In genomic region chr13:105343134-105343806, GRCh38 we compare ENCODE assay signal across 23 cellular contexts.
A peak's percentile ranks its signal among the peaks of the same experiment; 100 is the strongest.
DNase-seq lines count a peak whose midpoint lies in the region; ATAC-seq and TF ChIP-seq lines count a peak whose summit lies in the region.
"Had no signal": no experiment of that assay in that cellular context is flagged by ENCODE, and none has a peak within 500 bp of the region (broad histone marks: within the 10 kb centered on the region; RNA-seq: fewer than 3 reads in every experiment).

No MANE protein-coding gene starts in this region.

- no peak overlapping the region for H3K23ac ChIP-seq in mesenchymal stem cell (ENCODE audit: low read length in 2 of 2)

- H3K4ac ChIP-seq in mesenchymal stem cell (ENCODE audit: low read depth in 1 of 2, low read length in 2 of 2): no peak overlapping the region

- no peak overlapping the region for H2AFZ ChIP-seq in mesenchymal stem cell (ENCODE audit: low read depth, low read length)

- POLR2A ChIA-PET in activated CD8-positive, alpha-beta T cell treated with anti-CD3 and anti-CD28 coated beads for 36 hours (lab: Charles Lee): no interaction called here
- POLR2A ChIA-PET in HEK293T (lab: Yijun Ruan, JAX): no interaction called here

- H2BK120ac ChIP-seq in mesenchymal stem cell (ENCODE audit: low read depth, low read length): no peak overlapping the region

- no peak for TF ChIP-seq CTCF in choroid plexus epithelial cell (conservative IDR thresholded peaks at IDR 0.05; ENCODE audit: low read depth, low read length)
- no peak for TF ChIP-seq CTCF in activated CD8-positive, alpha-beta T cell treated with anti-CD3 and anti-CD28 coated beads for 36 hours (IDR thresholded peaks at IDR 0.05)

- H2BK5ac ChIP-seq in mesenchymal stem cell (ENCODE audit: low read depth, low read length, poor library complexity, severe bottlenecking): no peak overlapping the region

- peak overlapping the region; percentile 91 for H2AK5ac ChIP-seq in mesenchymal stem cell (ENCODE audit: low read length, severe bottlenecking)

- H4K8ac ChIP-seq in mesenchymal stem cell (ENCODE audit: low read length): no peak overlapping the region

- H3K4me1 ChIP-seq in mesenchymal stem cell (ENCODE audit: control insufficient read depth, insufficient read depth, low read depth, low read length): peaks cover 6% of the 10 kb centered on the region
- H3K4me1 ChIP-seq: transverse colon had no signal

- H3K36me3 ChIP-seq in mesenchymal stem cell (ENCODE audit: control insufficient read depth in 1 of 2, insufficient read depth in 2 of 2, low read depth in 1 of 2, low read length in 2 of 2): no peaks in the 10 kb centered on the region
- H3K36me3 ChIP-seq: transverse colon had no signal

- H3K9me3 ChIP-seq in mesenchymal stem cell (ENCODE audit: control insufficient read depth, low read length): no peaks in the 10 kb centered on the region
- H3K9me3 ChIP-seq: transverse colon had no signal

- H3K4me3 Mint-ChIP-seq in activated CD8-positive, alpha-beta T cell treated with anti-CD3 and anti-CD28 coated beads for 36 hours: no peak overlapping the region
- H3K4me3 Mint-ChIP-seq: activated CD8-positive, alpha-beta T cell treated with anti-CD3 and anti-CD28 coated beads, Interleukin-2, amount 10 ng/mL, durations not matched to agents 7 days and 5 days; activated T-cell treated with anti-CD3 and anti-CD28 coated beads, Interleukin-2, amount 50 U/mL, for 4 hours; CD4-positive, CD25-positive, alpha-beta regulatory T cell had no signal

- no peak overlapping the region for H3K18ac ChIP-seq in mesenchymal stem cell (ENCODE audit: low read depth in 1 of 2, low read length in 2 of 2)

- no peak overlapping the region for H4K91ac ChIP-seq in mesenchymal stem cell (ENCODE audit: low read length)

- intact Hi-C loops in activated CD8-positive, alpha-beta T cell treated with anti-CD3 and anti-CD28 coated beads for 36 hours (cut with micrococcal nuclease): no loop called here

- no peaks in the 10 kb centered on the region for H3K79me1 ChIP-seq in mesenchymal stem cell (replicated peaks; ENCODE audit: low read length, poor library complexity, severe bottlenecking)

- H3K36me3 Mint-ChIP-seq in activated CD8-positive, alpha-beta T cell treated with anti-CD3 and anti-CD28 coated beads for 36 hours (ENCODE audit: low read depth): no peaks in the 10 kb centered on the region
- H3K36me3 Mint-ChIP-seq: activated naive CD4-positive, alpha-beta T cell treated with anti-CD3 and anti-CD28 coated beads, Interleukin-2, amount 50 U/mL, for 72 hours; CD4-positive, CD25-positive, alpha-beta regulatory T cell had no signal

- no peak overlapping the region for H3K14ac ChIP-seq in mesenchymal stem cell (ENCODE audit: low read length in 2 of 2)

- no peak overlapping the region for H3K9ac ChIP-seq in mesenchymal stem cell (ENCODE audit: low read length)

- DNase-seq in Caki2 (ENCODE audit: low read depth): peak; percentile 83
- peak; percentile 62 for DNase-seq in M059J (ENCODE audit: low read depth)
- DNase-seq in choroid plexus epithelial cell (ENCODE audit: low read depth): peak; percentile 56
- DNase-seq in mesenchymal stem cell: no peak
- no peak for DNase-seq in activated CD8-positive, alpha-beta T cell treated with anti-CD3 and anti-CD28 coated beads for 36 hours
- no peak for DNase-seq in DMS114 treated with DMSO at 0.1 percent for 48 hours (lab: John Stamatoyannopoulos, UW; ENCODE audit: unreplicated experiment)
- no peak for DNase-seq in HEK293T (ENCODE audit: extremely low spot score)
- DNase-seq: activated CD8-positive, alpha-beta T cell treated with anti-CD3 and anti-CD28 coated beads, Interleukin-2, amount 10 ng/mL, durations not matched to agents 7 days and 5 days; activated T-cell treated with anti-CD3 and anti-CD28 coated beads, Interleukin-2, amount 50 U/mL, for 4 hours; CD4-positive, CD25-positive, alpha-beta regulatory T cell; central memory CD4-positive, alpha-beta T cell; effector CD8-positive, alpha-beta T cell; left colon; NCI-H2029; NCI-H524; right cardiac atrium; SHP77 treated with DMSO at 0.1 percent for 48 hours; stimulated activated naive CD4-positive, alpha-beta T cell treated with Interleukin-2 at 50 U/mL for 16 hours; T-helper 1 cell; transverse colon had no signal

- no peak overlapping the region for H2BK12ac ChIP-seq in mesenchymal stem cell (ENCODE audit: low read length in 2 of 2)

- H3K9me3 Mint-ChIP-seq in activated CD8-positive, alpha-beta T cell treated with anti-CD3 and anti-CD28 coated beads for 36 hours: no peaks in the 10 kb centered on the region
- H3K9me3 Mint-ChIP-seq: activated naive CD4-positive, alpha-beta T cell treated with anti-CD3 and anti-CD28 coated beads, Interleukin-2, amount 50 U/mL, for 72 hours; activated T-cell treated with anti-CD3 and anti-CD28 coated beads, Interleukin-2, amount 50 U/mL, for 4 hours had no signal

- H2BK15ac ChIP-seq in mesenchymal stem cell (ENCODE audit: low read depth, poor library complexity, severe bottlenecking): no peak overlapping the region

- H3K4me3 ChIP-seq in choroid plexus epithelial cell (ENCODE audit: low read depth, low read length) (no peak overlapping the region), mesenchymal stem cell (ENCODE audit: insufficient read depth in 1 of 2, low read depth in 1 of 2, low read length in 2 of 2) (no peak overlapping the region)
- H3K4me3 ChIP-seq: transverse colon had no signal

- H3K27ac Mint-ChIP-seq in activated CD8-positive, alpha-beta T cell treated with anti-CD3 and anti-CD28 coated beads for 36 hours: no peak overlapping the region
- H3K27ac Mint-ChIP-seq: activated CD8-positive, alpha-beta T cell treated with anti-CD3 and anti-CD28 coated beads, Interleukin-2, amount 10 ng/mL, durations not matched to agents 7 days and 5 days; activated naive CD4-positive, alpha-beta T cell treated with anti-CD3 and anti-CD28 coated beads, Interleukin-2, amount 50 U/mL, for 72 hours; CD4-positive, CD25-positive, alpha-beta regulatory T cell had no signal

- H3K27me3 Mint-ChIP-seq in activated CD8-positive, alpha-beta T cell treated with anti-CD3 and anti-CD28 coated beads for 36 hours: no peaks in the 10 kb centered on the region
- H3K27me3 Mint-ChIP-seq: CD4-positive, CD25-positive, alpha-beta regulatory T cell had no signal

- in situ Hi-C loops in Caki2 (cut with HindIII; ENCODE audit: low pct_unique_long_range_greater_than_20kb, low sequenced_read_pairs): no loop called here

- H3K4me1 Mint-ChIP-seq in activated CD8-positive, alpha-beta T cell treated with anti-CD3 and anti-CD28 coated beads for 36 hours (ENCODE audit: low read depth): peaks cover 9% of the 10 kb centered on the region
- H3K4me1 Mint-ChIP-seq: CD4-positive, CD25-positive, alpha-beta regulatory T cell had no signal

- CTCF ChIA-PET in activated CD8-positive, alpha-beta T cell treated with anti-CD3 and anti-CD28 coated beads for 36 hours (lab: Charles Lee): no interaction called here
- CTCF ChIA-PET in HEK293T (lab: Yijun Ruan, JAX): no interaction called here

- H3K27me3 ChIP-seq in mesenchymal stem cell (ENCODE audit: control insufficient read depth in 1 of 2, insufficient read depth in 1 of 2, low read length in 2 of 2): no peaks in the 10 kb centered on the region
- H3K27me3 ChIP-seq: transverse colon had no signal

- peak overlapping the region; percentile 75 for H3K27ac ChIP-seq in mesenchymal stem cell (ENCODE audit: low read length, poor library complexity, severe bottlenecking)
- H3K27ac ChIP-seq: transverse colon, VCaP had no signal

- no peak overlapping the region for H3K4me2 ChIP-seq in mesenchymal stem cell (ENCODE audit: low read length, poor library complexity, severe bottlenecking)

- WGBS in mesenchymal stem cell: 96% methylated on average over 2 of the region's 4 CpGs

- ATAC-seq in activated CD8-positive, alpha-beta T cell treated with anti-CD3 and anti-CD28 coated beads for 36 hours: no peak
- ATAC-seq in HG03342 (IDR thresholded peaks at IDR 0.05; ENCODE audit: unreplicated experiment): no peak
- ATAC-seq: activated CD8-positive, alpha-beta T cell treated with anti-CD3 and anti-CD28 coated beads, Interleukin-2, amount 10 ng/mL, durations not matched to agents 7 days and 5 days; activated naive CD4-positive, alpha-beta T cell treated with anti-CD3 and anti-CD28 coated beads, Interleukin-2, amount 50 U/mL, for 72 hours; activated T-cell treated with anti-CD3 and anti-CD28 coated beads, Interleukin-2, amount 50 U/mL, for 4 hours; left colon; right cardiac atrium had no signal

TF ChIP-seq in HEK293T, 16 proteins besides CTCF, POLR2A, EP300 and RAD21:
- TF ChIP-seq CTBP1 (IDR thresholded peaks at IDR 0.05; ENCODE audit: borderline replicate concordance): no peak
- no peak for TF ChIP-seq L3MBTL2 (conservative IDR thresholded peaks at IDR 0.05)
- no peak for TF ChIP-seq SUZ12 (IDR thresholded peaks at IDR 0.05)
- TF ChIP-seq TARDBP (IDR thresholded peaks at IDR 0.05): no peak
- no peak for TF ChIP-seq SP1 (IDR thresholded peaks at IDR 0.05)
- TF ChIP-seq FOXK2 (IDR thresholded peaks at IDR 0.05): no peak
TF ChIP-seq in HEK293T: peak in this region for 0.

Comparison
In these comparisons a context has a peak if more than half of its experiments do, and no peak if none do; other contexts are left out.
1. DNase-seq: peak in Caki2 (single experiment), M059J (single experiment) and choroid plexus epithelial cell (single experiment); none in mesenchymal stem cell (single experiment), activated CD8-positive, alpha-beta T cell treated with anti-CD3 and anti-CD28 coated beads for 36 hours (single experiment), DMS114 treated with DMSO at 0.1 percent for 48 hours (single experiment) and HEK293T (single experiment).